In genomic region chr21:28991861-28992525, GRCh38 we compare ENCODE assay signal across 8 cellular contexts. TPM values are rescaled to one million over a fixed set of nuclear protein-coding genes. Genes with fewer than 3 reads are reported as not detected.
DNase-seq lines count a peak whose midpoint lies in the region; ATAC-seq and TF ChIP-seq lines count a peak whose summit lies in the region.

No MANE protein-coding gene starts in this region.

- intact Hi-C loops in left ventricle myocardium inferior (cut with micrococcal nuclease), result no loop called here

- H3K4me3 ChIP-seq in left ventricle myocardium inferior, result peak overlapping the region; percentile 73
- H3K4me3 ChIP-seq in skeletal muscle cell (ENCODE audit: low read depth, low read length), result peak overlapping the region; percentile 79

- peak overlapping the region; percentile 92 for H3K27ac ChIP-seq in left ventricle myocardium inferior (replicated peaks)

- H3K36me3 Mint-ChIP-seq in WTC11, result no peaks in the 10 kb centered on the region

- no peaks in the 10 kb centered on the region for H3K9me3 Mint-ChIP-seq in WTC11

- peak; percentile 20 for DNase-seq in ELR (ENCODE audit: low read depth)
- DNase-seq in WTC11 (ENCODE audit: low spot score), result no peak
- no peak for DNase-seq in left ventricle myocardium inferior
- no peak for DNase-seq in skeletal muscle cell (ENCODE audit: low read depth)
- DNase-seq in foreskin melanocyte, result no peak
- DNase-seq in stimulated activated CD4-positive, alpha-beta T cell treated with anti-CD3 and anti-CD28 coated beads, Interleukin-1b, Interleukin-23, amount 100 ng/mL, for 48 hours, result no peak

- H3K4me3 Mint-ChIP-seq in WTC11, result peak overlapping the region; percentile 99

- CTCF ChIA-PET in WTC11 (lab: Charles Lee), result interaction anchor here (0.6 kb wide), 1 partner anchor 200 kb away, joined by 5 read pairs; no protein-coding TSS in a partner anchor

- TF ChIP-seq CTCF in WTC11 (IDR thresholded peaks at IDR 0.05) (no peak), left ventricle myocardium inferior (IDR thresholded peaks at IDR 0.05; ENCODE audit: borderline replicate concordance) (no peak)

- no peaks in the 10 kb centered on the region for H3K9me3 ChIP-seq in left ventricle myocardium inferior (replicated peaks)

- no peaks in the 10 kb centered on the region for H3K36me3 ChIP-seq in left ventricle myocardium inferior

- H3K27me3 ChIP-seq in left ventricle myocardium inferior (ENCODE audit: low read depth), result no peaks in the 10 kb centered on the region

- peaks cover 39% of the 10 kb centered on the region for H3K4me1 ChIP-seq in left ventricle myocardium inferior

- peak; percentile 3 for ATAC-seq in HG02885 (IDR thresholded peaks at IDR 0.05; ENCODE audit: poor library complexity, unreplicated experiment)
- ATAC-seq in WTC11, result peak; percentile 11
- ATAC-seq in GM18867 (IDR thresholded peaks at IDR 0.05; ENCODE audit: unreplicated experiment), result no peak

- peak overlapping the region; percentile 99 for H3K27ac Mint-ChIP-seq in WTC11

- POLR2A ChIA-PET in WTC11 (lab: Charles Lee), result interaction anchor here (0.7 to 3.3 kb wide), 4 partner anchors 9 to 85 kb away, joined by 3 to 45 read pairs (median 7); partner anchors contain the start of gene USP16

- H3K27me3 Mint-ChIP-seq in WTC11 (ENCODE audit: low read depth), result peaks cover 9% of the 10 kb centered on the region

- H3K4me1 Mint-ChIP-seq in WTC11, result peaks cover 16% of the 10 kb centered on the region

TF ChIP-seq in WTC11, 78 proteins besides CTCF, POLR2A, EP300 and RAD21:
- TF ChIP-seq JUN (CRISPR knock-in tag; IDR thresholded peaks at IDR 0.05), result no peak
- TF ChIP-seq CBFB (CRISPR knock-in tag; IDR thresholded peaks at IDR 0.05; ENCODE audit: low read depth), result no peak
- TF ChIP-seq TP53 (CRISPR knock-in tag; IDR thresholded peaks at IDR 0.05), result no peak
- TF ChIP-seq TCF7 (CRISPR knock-in tag; IDR thresholded peaks at IDR 0.05; ENCODE audit: low read depth), result no peak
- TF ChIP-seq ZNF281 (CRISPR knock-in tag; IDR thresholded peaks at IDR 0.05), result no peak
- TF ChIP-seq GABPB1 (CRISPR knock-in tag; IDR thresholded peaks at IDR 0.05), result no peak
- no peak for TF ChIP-seq IRF1 (CRISPR knock-in tag; IDR thresholded peaks at IDR 0.05)
- TF ChIP-seq USF2 (CRISPR knock-in tag; IDR thresholded peaks at IDR 0.05), result no peak
- no peak for TF ChIP-seq AR (CRISPR knock-in tag; IDR thresholded peaks at IDR 0.05)
- no peak for TF ChIP-seq FOXP1 (CRISPR knock-in tag; IDR thresholded peaks at IDR 0.05; ENCODE audit: borderline replicate concordance)
- TF ChIP-seq SMAD4 (CRISPR knock-in tag; IDR thresholded peaks at IDR 0.05), result no peak

RNA-seq across cellular contexts. Expression of gene LTN1, which starts 0.7 kb away (rescaled TPM):
- total RNA-seq in WTC11 (2021), result 18.9 to 23.0 TPM (median 21.1 TPM) in 3 replicates
- 16.6 TPM for total RNA-seq in left ventricle myocardium inferior

RNA-seq across cellular contexts. Expression of gene RWDD2B, which starts 27.2 kb away (rescaled TPM):
- total RNA-seq in WTC11 (2021), result 8.7 to 10.4 TPM (median 9.4 TPM) in 3 replicates
- 14.3 TPM for total RNA-seq in left ventricle myocardium inferior

RNA-seq across cellular contexts. Expression of gene USP16, which starts 32.5 kb away (rescaled TPM):
- total RNA-seq in WTC11 (2021), result 19.4 to 20.8 TPM (median 19.4 TPM) in 3 replicates
- total RNA-seq in left ventricle myocardium inferior, result 33.7 TPM
